26 cellular contexts compared by ENCODE assay signal in genomic region chr10:110378533-110379108, GRCh38.
"Had no signal": no experiment of that assay in that cellular context is flagged by ENCODE, and none has a peak within 500 bp of the region (broad histone marks: within the 10 kb centered on the region; RNA-seq: fewer than 3 reads in every experiment).

No MANE protein-coding gene starts in this region.

- H3K27me3 ChIP-seq: neural progenitor cell, right atrium auricular region, right lobe of liver, tibial nerve, uterus had no signal

- H3K4me3 Mint-ChIP-seq: mesothelial cell of epicardium; naive B cell; natural killer cell; nephron progenitor cell; neural progenitor cell; stimulated activated memory B cell treated with anti-CD40 and anti-IgM and Interleukin-4, amounts not matched to agents 10 μg/mL and 1 μg/mL and 100 μg/mL, for 72 hours; stimulated activated naive CD8-positive, alpha-beta T cell treated with anti-CD3 and anti-CD28 coated beads, Interleukin-15, amount 100 ng/mL, for 72 hours; type B pancreatic cell had no signal

- H3K4me1 ChIP-seq: neural progenitor cell, parathyroid adenoma, right lobe of liver, tibial nerve, uterus had no signal

- H3K9me3 Mint-ChIP-seq: naive B cell; natural killer cell; stimulated activated memory B cell treated with anti-CD40 and anti-IgM and Interleukin-4, amounts not matched to agents 10 μg/mL and 1 μg/mL and 100 μg/mL, for 72 hours; stimulated activated naive CD8-positive, alpha-beta T cell treated with anti-CD3 and anti-CD28 coated beads, Interleukin-15, amount 100 ng/mL, for 72 hours; type B pancreatic cell had no signal

- H3K36me3 Mint-ChIP-seq: mesothelial cell of epicardium; naive B cell; natural killer cell; neural progenitor cell; stimulated activated memory B cell treated with anti-CD40 and anti-IgM and Interleukin-4, amounts not matched to agents 10 μg/mL and 1 μg/mL and 100 μg/mL, for 72 hours; type B pancreatic cell had no signal

- H2AFZ ChIP-seq: neural progenitor cell, parathyroid adenoma had no signal

- H3K4me3 ChIP-seq: left ventricle myocardium inferior, lung, neural progenitor cell, right atrium auricular region, right lobe of liver, smooth muscle cell, tibial nerve, uterus had no signal

- H3K27ac Mint-ChIP-seq: mesothelial cell of epicardium; natural killer cell; nephron progenitor cell; neural progenitor cell; stimulated activated memory B cell treated with anti-CD40 and anti-IgM and Interleukin-4, amounts not matched to agents 10 μg/mL and 1 μg/mL and 100 μg/mL, for 72 hours; stimulated activated naive CD8-positive, alpha-beta T cell treated with anti-CD3 and anti-CD28 coated beads, Interleukin-15, amount 100 ng/mL, for 72 hours; type B pancreatic cell had no signal

- H3K4me2 ChIP-seq: neural progenitor cell, smooth muscle cell had no signal

- H3K79me2 ChIP-seq: parathyroid adenoma had no signal

- ATAC-seq: natural killer cell; stimulated activated memory B cell treated with anti-CD40 and anti-IgM and Interleukin-4, amounts not matched to agents 10 μg/mL and 1 μg/mL and 100 μg/mL, for 72 hours; stimulated activated naive CD8-positive, alpha-beta T cell treated with anti-CD3 and anti-CD28 coated beads, Interleukin-15, amount 100 ng/mL, for 72 hours had no signal

- DNase-seq: islet precursor cell; left ventricle myocardium inferior; mesendoderm; naive B cell; natural killer cell; nephron progenitor cell; occipital lobe; right lobe of liver; stimulated activated CD4-positive, alpha-beta T cell treated with anti-CD3 and anti-CD28 coated beads, Interleukin-1b, Interleukin-23, amount 100 ng/mL, for 48 hours; stimulated activated CD4-positive, alpha-beta T cell treated with anti-CD3 and anti-CD28 coated beads, Interleukin-2, amount 100 ng/mL, for 48 hours; stimulated activated CD4-positive, alpha-beta T cell treated with anti-CD3 and anti-CD28 coated beads, Interleukin-4, amount 100 ng/mL, for 4 hours; stimulated activated CD8-positive, alpha-beta memory T cell treated with anti-CD3 and anti-CD28 coated beads, Interleukin-4, amount 100 ng/mL, for 48 hours; stimulated activated naive CD4-positive, alpha-beta T cell treated with Interleukin-2 at 50 U/mL for 16 hours; stimulated activated naive CD8-positive, alpha-beta T cell treated with anti-CD3 and anti-CD28 coated beads, Interleukin-15, amount 100 ng/mL, for 72 hours; substantia nigra; uterus had no signal

- H3K27ac ChIP-seq: left ventricle myocardium inferior, neural progenitor cell, neutrophil, parathyroid adenoma, right atrium auricular region, tibial nerve, uterus had no signal

- H3K9ac ChIP-seq: neural progenitor cell, parathyroid adenoma had no signal

- H3K9me3 ChIP-seq: left ventricle myocardium inferior, neutrophil, right atrium auricular region, right lobe of liver, tibial nerve, uterus had no signal

- H3K36me3 ChIP-seq: left ventricle myocardium inferior, neural progenitor cell, neutrophil, right atrium auricular region, right lobe of liver, tibial nerve, uterus had no signal

- H3K27me3 Mint-ChIP-seq: type B pancreatic cell had no signal
